Comparison of ENCODE assay signal across 14 cellular contexts in genomic region chr9:4086119-4087088, GRCh38.
DNase-seq lines count a peak whose midpoint lies in the region; ATAC-seq and TF ChIP-seq lines count a peak whose summit lies in the region.
"Had no signal": no experiment of that assay in that cellular context is flagged by ENCODE, and none has a peak within 500 bp of the region (broad histone marks: within the 10 kb centered on the region; RNA-seq: fewer than 3 reads in every experiment).

No MANE protein-coding gene starts in this region.

- H3K4me3 Mint-ChIP-seq in activated CD8-positive, alpha-beta memory T cell treated with anti-CD3 and anti-CD28 coated beads, Interleukin-2, amount 10 ng/mL, durations not matched to agents 7 days and 5 days = no peak overlapping the region
- H3K4me3 Mint-ChIP-seq: activated CD8-positive, alpha-beta T cell treated with anti-CD3 and anti-CD28 coated beads for 36 hours; activated naive CD4-positive, alpha-beta T cell treated with anti-CD3 and anti-CD28 coated beads for 36 hours; CD8-positive, alpha-beta memory T cell had no signal

- TF ChIP-seq POLR2A in heart left ventricle (IDR thresholded peaks at IDR 0.05) = no peak

- peaks cover 0 to 3% (median 0%) of the 10 kb centered on the region in 12 donors for H3K9me3 ChIP-seq in heart left ventricle
- H3K9me3 ChIP-seq: esophagus squamous epithelium, sigmoid colon had no signal

- H3K27me3 Mint-ChIP-seq in activated CD8-positive, alpha-beta memory T cell treated with anti-CD3 and anti-CD28 coated beads, Interleukin-2, amount 10 ng/mL, durations not matched to agents 7 days and 5 days = peaks cover 7% of the 10 kb centered on the region

- H3K4me1 ChIP-seq in heart left ventricle = peaks cover 0 to 27% (median 10%) of the 10 kb centered on the region in 12 donors
- H3K4me1 ChIP-seq: esophagus squamous epithelium had no signal

- no peaks in the 10 kb centered on the region for H3K36me3 ChIP-seq in heart left ventricle
- H3K36me3 ChIP-seq: esophagus squamous epithelium, sigmoid colon had no signal

- no peak overlapping the region for H3K27ac Mint-ChIP-seq in activated CD8-positive, alpha-beta memory T cell treated with anti-CD3 and anti-CD28 coated beads, Interleukin-2, amount 10 ng/mL, durations not matched to agents 7 days and 5 days
- H3K27ac Mint-ChIP-seq: activated CD8-positive, alpha-beta T cell treated with anti-CD3 and anti-CD28 coated beads for 36 hours; activated naive CD4-positive, alpha-beta T cell treated with anti-CD3 and anti-CD28 coated beads for 36 hours; CD8-positive, alpha-beta memory T cell had no signal

- peak overlapping the region in 7 of 12 donors; percentile 7 to 64 (median 59) for H3K27ac ChIP-seq in heart left ventricle

- WGBS in heart left ventricle, 4 donors = 42 to 60% (median 50%) methylated on average over 9 of the region's 9 CpGs

- H3K27me3 ChIP-seq in heart left ventricle = no peaks in the 10 kb centered on the region
- H3K27me3 ChIP-seq: esophagus squamous epithelium, sigmoid colon had no signal

- CTCF ChIA-PET in activated CD8-positive, alpha-beta memory T cell treated with anti-CD3 and anti-CD28 coated beads, Interleukin-2, amount 10 ng/mL, durations not matched to agents 7 days and 5 days (lab: Charles Lee) = interaction anchor here (1.4 kb wide), 1 partner anchor 9 kb away, joined by 3 read pairs; no protein-coding TSS in a partner anchor

- no peak for TF ChIP-seq CTCF in heart left ventricle (IDR thresholded peaks at IDR 0.05)

- DNase-seq in HS-5 (ENCODE audit: low read depth) (peak; percentile 11), SKM-1 (lab: John Stamatoyannopoulos, UW; ENCODE audit: unreplicated experiment) (peak; percentile 54), heart left ventricle (peak in 2 of 5 donors; percentile 18 to 43), skeletal muscle cell (ENCODE audit: low read depth) (peak; percentile 47), AML-193 (lab: John Stamatoyannopoulos, UW) (no peak), GF-D8 (lab: John Stamatoyannopoulos, UW) (no peak), NAMALWA (ENCODE audit: low spot score) (no peak)
- no peak for DNase-seq in activated CD8-positive, alpha-beta memory T cell treated with anti-CD3 and anti-CD28 coated beads, Interleukin-2, amount 10 ng/mL, durations not matched to agents 7 days and 5 days
- DNase-seq: activated CD8-positive, alpha-beta T cell treated with anti-CD3 and anti-CD28 coated beads for 36 hours; activated naive CD4-positive, alpha-beta T cell treated with anti-CD3 and anti-CD28 coated beads for 36 hours; CD8-positive, alpha-beta memory T cell; esophagus squamous epithelium; NCI-H345; sigmoid colon had no signal

- H3K4me3 ChIP-seq in heart left ventricle (no peak overlapping the region), skeletal muscle cell (ENCODE audit: low read depth, low read length) (no peak overlapping the region)
- H3K4me3 ChIP-seq: esophagus squamous epithelium, sigmoid colon had no signal

- H3K4me1 Mint-ChIP-seq in activated CD8-positive, alpha-beta memory T cell treated with anti-CD3 and anti-CD28 coated beads, Interleukin-2, amount 10 ng/mL, durations not matched to agents 7 days and 5 days = no peaks in the 10 kb centered on the region
- H3K4me1 Mint-ChIP-seq: CD8-positive, alpha-beta memory T cell had no signal

- ATAC-seq in heart left ventricle = peak; percentile 41 to 71 (median 65)
- ATAC-seq in activated CD8-positive, alpha-beta memory T cell treated with anti-CD3 and anti-CD28 coated beads, Interleukin-2, amount 10 ng/mL, durations not matched to agents 7 days and 5 days = no peak
- ATAC-seq: activated CD8-positive, alpha-beta T cell treated with anti-CD3 and anti-CD28 coated beads for 36 hours had no signal

- no peaks in the 10 kb centered on the region for H3K36me3 Mint-ChIP-seq in activated CD8-positive, alpha-beta memory T cell treated with anti-CD3 and anti-CD28 coated beads, Interleukin-2, amount 10 ng/mL, durations not matched to agents 7 days and 5 days
- H3K36me3 Mint-ChIP-seq: CD8-positive, alpha-beta memory T cell had no signal

- H3K9me3 Mint-ChIP-seq in activated CD8-positive, alpha-beta memory T cell treated with anti-CD3 and anti-CD28 coated beads, Interleukin-2, amount 10 ng/mL, durations not matched to agents 7 days and 5 days (ENCODE audit: low read depth) = no peaks in the 10 kb centered on the region
- H3K9me3 Mint-ChIP-seq: activated CD8-positive, alpha-beta T cell treated with anti-CD3 and anti-CD28 coated beads for 36 hours; activated naive CD4-positive, alpha-beta T cell treated with anti-CD3 and anti-CD28 coated beads for 36 hours had no signal

- intact Hi-C loops in heart left ventricle (cut with DNase I) = loop anchor here in 2 of 10 donors (10.0 kb wide), 1 partner anchor 208 kb away; no protein-coding TSS in a partner anchor

Comparison
In these comparisons a context has a peak if more than half of its experiments do, and no peak if none do; other contexts are left out.
1. DNase-seq: peak in HS-5 (single experiment), SKM-1 (single experiment) and skeletal muscle cell (single experiment); none in AML-193 (0 of 2), activated CD8-positive, alpha-beta memory T cell treated with anti-CD3 and anti-CD28 coated beads, Interleukin-2, amount 10 ng/mL, durations not matched to agents 7 days and 5 days (single experiment), GF-D8 (single experiment) and NAMALWA (single experiment).